ENCODE assay signal across 20 cellular contexts in the genomic region with DNA sequence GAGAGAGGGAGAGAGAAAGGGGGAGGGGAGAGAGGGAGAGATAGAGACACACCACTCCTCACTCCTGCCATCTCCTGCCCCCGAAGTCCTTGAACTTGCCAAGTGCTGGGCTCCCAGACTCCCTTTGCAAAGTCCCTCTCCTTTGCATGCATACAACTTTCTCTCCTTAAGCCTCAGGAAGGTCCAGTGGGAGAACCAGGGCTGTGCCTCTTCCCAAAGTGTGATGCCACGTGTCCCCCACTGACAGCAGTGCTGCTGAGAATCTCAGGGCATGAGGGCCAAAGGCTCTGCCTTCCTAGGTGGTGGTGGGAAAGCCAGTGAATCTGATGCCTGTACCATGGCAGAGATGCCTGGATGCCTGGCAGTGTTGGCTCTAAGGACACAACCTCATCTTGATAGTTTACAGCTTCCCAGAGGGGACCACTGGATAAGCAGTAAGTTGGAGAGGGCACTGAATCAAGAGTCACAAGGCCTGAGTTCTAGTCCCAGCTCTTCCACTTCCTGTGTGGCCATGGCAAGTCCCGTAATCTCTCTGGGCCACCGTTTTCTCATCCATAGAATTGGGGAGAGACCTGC.
"Had no signal": no experiment of that assay in that cellular context is flagged by ENCODE, and none has a peak within 500 bp of the region (broad histone marks: within the 10 kb centered on the region; RNA-seq: fewer than 3 reads in every experiment).

No MANE protein-coding gene starts in this region.

- H3K27me3 ChIP-seq: foreskin keratinocyte, stomach, uterus had no signal

- ATAC-seq: foreskin keratinocyte; left cardiac atrium; lower lobe of right lung; natural killer cell treated with Interleukin-12 subunit alpha and Interleukin-12 subunit beta and Interleukin-15 and Interleukin-18, amount 100 ng/mL, for 72 hours; psoas muscle; sciatic nerve had no signal

- H3K4me1 ChIP-seq: foreskin keratinocyte, left ventricle myocardium inferior, parathyroid adenoma, psoas muscle, stomach, uterus had no signal

- H3K9me3 ChIP-seq: left ventricle myocardium inferior, lower lobe of right lung, psoas muscle, stomach, uterus had no signal

- H3K4me3 ChIP-seq: left ventricle myocardium inferior, lower lobe of right lung, psoas muscle, skin epidermis, stomach, uterus had no signal

- H3K27ac ChIP-seq: foreskin keratinocyte, left ventricle myocardium inferior, lower lobe of right lung, parathyroid adenoma, psoas muscle, skin epidermis, stomach, uterus had no signal

- DNase-seq: dermis blood vessel endothelial cell; erythroblast; foreskin keratinocyte; immature natural killer cell; kidney; left cardiac atrium; left ventricle myocardium inferior; lower lobe of right lung; midbrain; psoas muscle; retina; stimulated activated CD4-positive, alpha-beta T cell treated with anti-CD3 and anti-CD28 coated beads, Interleukin-12 subunit alpha, Interleukin-12 subunit beta, amount 100 ng/mL, for 4 hours; stimulated activated naive CD4-positive, alpha-beta T cell; substantia nigra; uterus had no signal
